ENCODE assay signal across 1 cellular context in genomic region chr1:235763962-235764361, GRCh38.
TF ChIP-seq lines count a peak whose summit lies in the region.

No MANE protein-coding gene starts in this region.

TF ChIP-seq in SK-N-SH, 30 proteins besides CTCF, POLR2A, EP300 and RAD21 (continued from another document):
- TF ChIP-seq GABPA (IDR thresholded peaks at IDR 0.05; ENCODE audit: low read depth) (no peak), RCOR1 (IDR thresholded peaks at IDR 0.05; ENCODE audit: low read length) (no peak), GATA2 (CRISPR knock-in tag; IDR thresholded peaks at IDR 0.05) (no peak), TCF12 (IDR thresholded peaks at IDR 0.05) (no peak), PBX3 (IDR thresholded peaks at IDR 0.05) (no peak), FOXM1 (IDR thresholded peaks at IDR 0.05; ENCODE audit: low read depth) (no peak), SMC3 (IDR thresholded peaks at IDR 0.05; ENCODE audit: low read depth, low read length) (no peak), REST (IDR thresholded peaks at IDR 0.05; ENCODE audit: low read depth, low read length) (no peak), FOSL2 (IDR thresholded peaks at IDR 0.05; ENCODE audit: borderline replicate concordance, low read depth) (no peak), USF2 (IDR thresholded peaks at IDR 0.05; ENCODE audit: borderline replicate concordance, low read depth, low read length) (no peak)
